In the genomic region with DNA sequence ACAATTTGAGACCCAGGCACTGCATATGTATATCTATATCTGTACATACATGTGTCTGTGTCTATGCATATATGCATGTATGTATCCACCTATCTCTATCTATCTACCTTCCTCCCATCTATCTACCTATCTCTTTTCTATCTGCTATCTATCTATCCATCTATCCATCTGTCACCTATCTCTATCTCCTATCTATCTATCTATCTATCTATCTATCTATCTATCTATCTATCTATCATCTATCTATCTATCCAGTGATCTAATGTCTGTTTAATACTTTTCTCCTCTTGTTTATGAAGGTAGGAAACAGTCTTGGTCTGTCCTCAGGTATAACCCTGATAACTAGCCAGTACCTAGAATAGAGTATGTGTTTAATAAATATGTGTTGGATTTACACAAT, we compare ENCODE assay signal across 9 cellular contexts. TPM values are rescaled to one million over a fixed set of nuclear protein-coding genes. Genes with fewer than 3 reads are reported as not detected.
"Had no signal": no experiment of that assay in that cellular context is flagged by ENCODE, and none has a peak within 500 bp of the region (broad histone marks: within the 10 kb centered on the region; RNA-seq: fewer than 3 reads in every experiment).

No MANE protein-coding gene starts in this region.

- H3K4me2 ChIP-seq: KMS-11 had no signal

- H3K9ac ChIP-seq: KMS-11 had no signal

- H3K36me3 Mint-ChIP-seq: IgD-negative memory B cell had no signal

- DNase-seq: IMR-90, KBM-7, KG1 had no signal

- H3K4me3 Mint-ChIP-seq: IgD-negative memory B cell had no signal

- H3K27ac ChIP-seq: HL-60, KMS-11 had no signal

- ATAC-seq: HepG2 had no signal

- H3K27ac Mint-ChIP-seq: IgD-negative memory B cell had no signal

- FAIRE-seq: HepG2, HTR-8/SVneo had no signal

- H3K4me1 Mint-ChIP-seq: IgD-negative memory B cell had no signal

- H3K9me3 Mint-ChIP-seq: IgD-negative memory B cell had no signal

RNA-seq across cellular contexts. Expression of a gene that starts 25.9 kb away (rescaled TPM):
- total RNA-seq: HT1080 had no signal
- polyA plus RNA-seq: IgD-negative memory B cell had no signal

RNA-seq across cellular contexts. Expression of a gene that starts 47.5 kb away (rescaled TPM):
- total RNA-seq: HT1080 had no signal
- polyA plus RNA-seq: IgD-negative memory B cell had no signal
